ENCODE assay signal across 16 cellular contexts in the genomic region with DNA sequence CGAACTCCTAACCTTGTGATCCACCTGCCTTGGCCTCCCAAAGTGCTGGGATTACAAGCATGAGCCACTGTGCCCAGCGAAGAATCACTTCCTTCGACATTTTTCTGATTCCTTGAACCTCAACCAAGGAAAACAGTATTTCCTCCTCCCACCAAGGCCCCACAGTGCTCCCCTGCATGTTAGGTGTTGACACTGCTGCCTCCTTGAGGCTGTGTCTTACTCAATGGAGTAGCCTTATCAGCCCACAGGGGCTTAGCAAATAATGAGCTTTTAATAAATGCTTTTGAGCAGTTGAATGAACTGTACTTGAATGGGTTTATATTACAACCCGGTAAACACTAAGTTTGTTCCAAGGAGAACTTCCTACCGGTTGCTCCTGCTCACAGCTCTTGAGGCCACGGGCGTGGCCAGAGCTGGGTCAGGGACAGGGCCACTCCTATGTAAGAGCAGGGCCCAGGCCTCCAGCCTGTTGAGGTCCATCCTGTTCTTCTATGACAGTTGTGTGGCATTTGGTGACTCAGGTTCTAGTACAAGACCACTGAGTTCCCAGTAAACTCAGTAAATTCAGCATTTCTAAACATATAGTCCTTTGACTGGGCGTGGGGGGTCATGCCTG. TPM values are rescaled to one million over a fixed set of nuclear protein-coding genes. Genes with fewer than 3 reads are reported as not detected.
DNase-seq lines count a peak whose midpoint lies in the region; ATAC-seq, FAIRE-seq and TF ChIP-seq lines count a peak whose summit lies in the region.
"Had no signal": no experiment of that assay in that cellular context is flagged by ENCODE, and none has a peak within 500 bp of the region (broad histone marks: within the 10 kb centered on the region; RNA-seq: fewer than 3 reads in every experiment).

No MANE protein-coding gene starts in this region.

- intact Hi-C loops in CD14-positive monocyte (cut with micrococcal nuclease) (no loop called here), left colon (cut with DNase I, micrococcal nuclease) (no loop called here)

- peak overlapping the region; percentile 80 to 89 (median 84) for H3K27ac Mint-ChIP-seq in CD14-positive monocyte
- H3K27ac Mint-ChIP-seq in WTC11 = 0 out of 2 replicates have a peak overlapping the region, but pooled peaks have one; percentile 14
- no peak overlapping the region for H3K27ac Mint-ChIP-seq in stimulated activated naive CD8-positive, alpha-beta T cell treated with anti-CD3 and anti-CD28 coated beads, Interleukin-15, amount 100 ng/mL, for 72 hours
- H3K27ac Mint-ChIP-seq: activated CD4-positive, alpha-beta T cell treated with anti-CD3 and anti-CD28 coated beads for 36 hours; nephron progenitor cell had no signal

- CTCF ChIA-PET in WTC11 (lab: Charles Lee) = interaction anchor here (0.6 to 4.3 kb wide), 9 partner anchors 8 to 138 kb away, joined by 3 to 29 read pairs (median 4); no protein-coding TSS in a partner anchor

- POLR2A ChIA-PET in WTC11 (lab: Charles Lee) = interaction anchor here (1.0 to 1.1 kb wide), 2 partner anchors 9 to 95 kb away, joined by 5 read pairs; partner anchors contain the start of gene TUBA1B

- TF ChIP-seq CTCF in CD14-positive monocyte (IDR thresholded peaks at IDR 0.05) (no peak), HFF-Myc (IDR thresholded peaks at IDR 0.05; ENCODE audit: low read depth, low read length, missing control alignments) (peak; percentile 12), WTC11 (IDR thresholded peaks at IDR 0.05) (no peak)

- peaks cover 0 to 4% (median 2%) of the 10 kb centered on the region in 3 donors for H3K27me3 Mint-ChIP-seq in CD14-positive monocyte (ENCODE audit: low read depth in 3 of 3)
- no peaks in the 10 kb centered on the region for H3K27me3 Mint-ChIP-seq in WTC11 (ENCODE audit: low read depth)
- no peaks in the 10 kb centered on the region for H3K27me3 Mint-ChIP-seq in stimulated activated naive CD8-positive, alpha-beta T cell treated with anti-CD3 and anti-CD28 coated beads, Interleukin-15, amount 100 ng/mL, for 72 hours
- H3K27me3 Mint-ChIP-seq: activated CD4-positive, alpha-beta T cell treated with anti-CD3 and anti-CD28 coated beads for 36 hours; CD4-positive, CD25-positive, alpha-beta regulatory T cell had no signal

- no peaks in the 10 kb centered on the region for H3K9me3 Mint-ChIP-seq in CD14-positive monocyte
- no peaks in the 10 kb centered on the region for H3K9me3 Mint-ChIP-seq in WTC11
- H3K9me3 Mint-ChIP-seq in stimulated activated naive CD8-positive, alpha-beta T cell treated with anti-CD3 and anti-CD28 coated beads, Interleukin-15, amount 100 ng/mL, for 72 hours = no peaks in the 10 kb centered on the region
- H3K9me3 Mint-ChIP-seq: CD4-positive, CD25-positive, alpha-beta regulatory T cell; nephron progenitor cell had no signal

- H3K4me1 Mint-ChIP-seq in CD14-positive monocyte (peaks cover 64% of the 10 kb centered on the region), WTC11 (no peaks in the 10 kb centered on the region)
- H3K4me1 Mint-ChIP-seq in stimulated activated naive CD8-positive, alpha-beta T cell treated with anti-CD3 and anti-CD28 coated beads, Interleukin-15, amount 100 ng/mL, for 72 hours = no peaks in the 10 kb centered on the region
- H3K4me1 Mint-ChIP-seq: activated CD4-positive, alpha-beta T cell treated with anti-CD3 and anti-CD28 coated beads for 36 hours; CD4-positive, CD25-positive, alpha-beta regulatory T cell had no signal

- H3K36me3 Mint-ChIP-seq in CD14-positive monocyte (no peaks in the 10 kb centered on the region), WTC11 (no peaks in the 10 kb centered on the region)
- H3K36me3 Mint-ChIP-seq: CD4-positive, CD25-positive, alpha-beta regulatory T cell had no signal

- DNase-seq in CD14-positive monocyte (ENCODE audit: low spot score) (peak; percentile 57), HFF-Myc (ENCODE audit: extremely low read depth, low read depth) (no peak), WTC11 (ENCODE audit: low spot score) (no peak), left colon (peak in 1 of 2 donors; percentile 18), urothelium cell line (ENCODE audit: low spot score) (no peak), D341Med (ENCODE audit: low spot score) (no peak)
- no peak for DNase-seq in stimulated activated naive CD8-positive, alpha-beta T cell treated with anti-CD3 and anti-CD28 coated beads, Interleukin-15, amount 100 ng/mL, for 72 hours
- DNase-seq: activated CD4-positive, alpha-beta T cell treated with anti-CD3 and anti-CD28 coated beads for 36 hours; CD4-positive, CD25-positive, alpha-beta regulatory T cell; effector memory CD4-positive, alpha-beta T cell; NCI-H2081 treated with DMSO at 0.1 percent for 48 hours; nephron progenitor cell; stimulated activated naive CD4-positive, alpha-beta T cell treated with Interleukin-2 at 50 U/mL for 16 hours had no signal

- H3K4me3 ChIP-seq in HFF-Myc (replicated peaks; ENCODE audit: low read depth, low read length) = no peak overlapping the region

- H3K4me3 Mint-ChIP-seq in CD14-positive monocyte (no peak overlapping the region), WTC11 (no peak overlapping the region)
- H3K4me3 Mint-ChIP-seq in stimulated activated naive CD8-positive, alpha-beta T cell treated with anti-CD3 and anti-CD28 coated beads, Interleukin-15, amount 100 ng/mL, for 72 hours = no peak overlapping the region
- H3K4me3 Mint-ChIP-seq: activated CD4-positive, alpha-beta T cell treated with anti-CD3 and anti-CD28 coated beads for 36 hours; CD4-positive, CD25-positive, alpha-beta regulatory T cell; nephron progenitor cell had no signal

- ATAC-seq in WTC11 (peak; percentile 77; the same call in 1 of the 2 replicates), left colon (peak; percentile 76), GM18909 (IDR thresholded peaks at IDR 0.05; ENCODE audit: poor library complexity, unreplicated experiment) (no peak)
- ATAC-seq in stimulated activated naive CD8-positive, alpha-beta T cell treated with anti-CD3 and anti-CD28 coated beads, Interleukin-15, amount 100 ng/mL, for 72 hours = no peak
- ATAC-seq: activated CD4-positive, alpha-beta T cell treated with anti-CD3 and anti-CD28 coated beads for 36 hours; Right ventricle myocardium inferior had no signal

- FAIRE-seq in urothelium cell line (lab: Jason Lieb, UNC) = no peak
- FAIRE-seq: HTR-8/SVneo had no signal

TF ChIP-seq in WTC11, 78 proteins besides CTCF, POLR2A, EP300 and RAD21:
- TF ChIP-seq, protein P1, sequence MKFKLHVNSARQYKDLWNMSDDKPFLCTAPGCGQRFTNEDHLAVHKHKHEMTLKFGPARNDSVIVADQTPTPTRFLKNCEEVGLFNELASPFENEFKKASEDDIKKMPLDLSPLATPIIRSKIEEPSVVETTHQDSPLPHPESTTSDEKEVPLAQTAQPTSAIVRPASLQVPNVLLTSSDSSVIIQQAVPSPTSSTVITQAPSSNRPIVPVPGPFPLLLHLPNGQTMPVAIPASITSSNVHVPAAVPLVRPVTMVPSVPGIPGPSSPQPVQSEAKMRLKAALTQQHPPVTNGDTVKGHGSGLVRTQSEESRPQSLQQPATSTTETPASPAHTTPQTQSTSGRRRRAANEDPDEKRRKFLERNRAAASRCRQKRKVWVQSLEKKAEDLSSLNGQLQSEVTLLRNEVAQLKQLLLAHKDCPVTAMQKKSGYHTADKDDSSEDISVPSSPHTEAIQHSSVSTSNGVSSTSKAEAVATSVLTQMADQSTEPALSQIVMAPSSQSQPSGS (CRISPR knock-in tag; IDR thresholded peaks at IDR 0.05; ENCODE audit: borderline replicate concordance, low read depth) = no peak
- TF ChIP-seq ZNF263 (CRISPR knock-in tag; IDR thresholded peaks at IDR 0.05; ENCODE audit: low read depth) = peak; percentile 71; the same call in 1 of the 2 replicates
- no peak for TF ChIP-seq SP1 (CRISPR knock-in tag; conservative IDR thresholded peaks at IDR 0.05)
- TF ChIP-seq TCF7 (CRISPR knock-in tag; IDR thresholded peaks at IDR 0.05; ENCODE audit: low read depth) = no peak
- TF ChIP-seq, protein P2, sequence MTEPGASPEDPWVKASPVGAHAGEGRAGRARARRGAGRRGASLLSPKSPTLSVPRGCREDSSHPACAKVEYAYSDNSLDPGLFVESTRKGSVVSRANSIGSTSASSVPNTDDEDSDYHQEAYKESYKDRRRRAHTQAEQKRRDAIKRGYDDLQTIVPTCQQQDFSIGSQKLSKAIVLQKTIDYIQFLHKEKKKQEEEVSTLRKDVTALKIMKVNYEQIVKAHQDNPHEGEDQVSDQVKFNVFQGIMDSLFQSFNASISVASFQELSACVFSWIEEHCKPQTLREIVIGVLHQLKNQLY (CRISPR knock-in tag; IDR thresholded peaks at IDR 0.05) = no peak

RNA-seq across cellular contexts. Expression of gene TUBA1A, which starts 36.8 kb away (rescaled TPM):
- 100 to 1,000 TPM; 859 to 946 TPM for polyA plus RNA-seq in CD14-positive monocyte
- total RNA-seq in WTC11 (2021) (195 to 226 TPM (median 203 TPM) in 3 replicates), left colon (10 to 100 TPM; 12.8 to 57.7 TPM)

RNA-seq across cellular contexts. Expression of gene TUBA1C, which starts 39.2 kb away (rescaled TPM):
- polyA plus RNA-seq in CD14-positive monocyte = 10 to 100 TPM; 53.7 to 61.0 TPM
- total RNA-seq in WTC11 (2021) = 458 to 540 TPM (median 478 TPM) in 3 replicates
- total RNA-seq in left colon = 100 to 1,000 TPM; 260 to 267 TPM

Comparison
In these comparisons a context has a peak if more than half of its experiments do, and no peak if none do; other contexts are left out.
1. H3K27ac Mint-ChIP-seq: peak in CD14-positive monocyte (7 of 7) and WTC11 (single experiment); none in stimulated activated naive CD8-positive, alpha-beta T cell treated with anti-CD3 and anti-CD28 coated beads, Interleukin-15, amount 100 ng/mL, for 72 hours (0 of 2).
2. ATAC-seq: peak in WTC11 (single experiment) and left colon (single experiment); none in stimulated activated naive CD8-positive, alpha-beta T cell treated with anti-CD3 and anti-CD28 coated beads, Interleukin-15, amount 100 ng/mL, for 72 hours (single experiment) and GM18909 (single experiment).